Comparison of ENCODE assay signal across 8 cellular contexts in the genomic region with DNA sequence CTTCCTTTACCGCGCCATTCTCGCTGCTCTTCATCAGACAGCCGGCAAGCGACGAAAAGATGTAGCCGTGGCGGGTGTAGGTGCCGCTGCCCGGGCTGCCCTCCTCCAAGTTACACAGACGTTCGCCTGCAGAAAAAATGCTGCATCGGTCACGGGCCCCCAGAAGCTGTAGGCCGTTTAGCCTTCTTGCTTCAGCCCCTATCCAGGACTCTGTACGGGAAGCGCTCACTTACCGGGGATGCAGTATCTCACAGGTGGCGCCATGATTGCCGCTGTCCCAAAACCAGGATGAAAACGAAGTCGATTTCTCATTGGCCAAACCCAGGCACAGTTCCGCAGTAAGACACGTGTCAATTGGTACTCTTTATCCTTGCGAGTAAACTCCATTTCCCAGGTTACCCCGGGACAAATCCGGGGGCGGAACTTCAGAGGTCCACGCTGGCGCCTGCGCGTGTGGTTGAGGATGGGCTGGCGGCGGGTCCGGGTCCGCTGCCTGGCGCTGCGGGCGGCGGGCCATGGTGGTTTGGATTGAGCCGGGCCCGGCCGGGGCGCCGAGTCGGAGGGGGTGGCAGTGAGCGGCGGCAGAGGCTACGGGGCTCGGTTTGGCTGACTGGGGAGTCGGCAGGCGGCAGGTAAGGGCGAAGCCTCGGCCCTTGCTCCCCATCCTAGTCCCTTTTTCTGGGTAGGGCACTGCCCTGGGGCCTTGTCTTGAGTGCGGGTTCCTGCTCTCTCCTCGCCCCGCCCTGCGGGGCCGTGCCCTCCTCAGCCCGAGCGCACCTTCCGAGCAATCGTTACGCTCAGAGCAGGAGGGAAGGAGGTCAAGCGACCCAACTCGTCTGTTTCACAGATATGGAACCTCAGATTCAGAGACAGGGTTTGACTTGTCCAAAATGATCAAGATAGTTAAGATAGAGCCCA. TPM values are rescaled to one million over a fixed set of nuclear protein-coding genes. Genes with fewer than 3 reads are reported as not detected.
DNase-seq lines count a peak whose midpoint lies in the region; ATAC-seq and TF ChIP-seq lines count a peak whose summit lies in the region.

A gene with protein sequence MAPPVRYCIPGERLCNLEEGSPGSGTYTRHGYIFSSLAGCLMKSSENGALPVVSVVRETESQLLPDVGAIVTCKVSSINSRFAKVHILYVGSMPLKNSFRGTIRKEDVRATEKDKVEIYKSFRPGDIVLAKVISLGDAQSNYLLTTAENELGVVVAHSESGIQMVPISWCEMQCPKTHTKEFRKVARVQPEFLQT (minus strand): TSS at position 285 of the 918 bp plus-strand sequence. CDS start 21 bp downstream, at position 264.
ZDHHC16 (plus strand) TSS at position 454 of the 918 bp plus-strand sequence. CDS start 5,501 bp downstream, outside the sequence.

- H3K79me2 ChIP-seq in PC-3 (ENCODE audit: low read length): peaks cover 61% of the 10 kb centered on the region

- CTCF ChIA-PET in PC-3 (lab: Charles Lee): no interaction called here

- DNase-seq in DMS153 (lab: John Stamatoyannopoulos, UW) (peak; percentile 91), PC-3 (peak; percentile 94), activated T-cell treated with anti-CD3 and anti-CD28 coated beads for 48 hours (ENCODE audit: low read depth) (peak; percentile 88), epithelial cell of proximal tubule (ENCODE audit: low read depth) (peak; percentile 79), mucosa of gallbladder (ENCODE audit: low spot score) (peak; percentile 94)
- DNase-seq in stimulated activated CD8-positive, alpha-beta memory T cell treated with anti-CD3 and anti-CD28 coated beads, Interleukin-4, amount 100 ng/mL, for 4 hours (ENCODE audit: low read depth in 2 of 2, low spot score in 1 of 2): peak; percentile 75 to 84

- no peaks in the 10 kb centered on the region for H3K36me3 ChIP-seq in PC-3 (ENCODE audit: low read depth, low read length)

- H3K4me2 ChIP-seq in PC-3 (ENCODE audit: low read length): peak within 1 kb of the TSS; percentile 93

- TF ChIP-seq CTCF in PC-3 (conservative IDR thresholded peaks at IDR 0.05; ENCODE audit: low read depth, low read length) (no peak), epithelial cell of proximal tubule (conservative IDR thresholded peaks at IDR 0.05; ENCODE audit: low read depth, low read length) (no peak)

- H3F3A ChIP-seq in PC-3 (ENCODE audit: low read length, unreplicated experiment): no peaks in the 10 kb centered on the region

- ATAC-seq in GM21576 (IDR thresholded peaks at IDR 0.05; ENCODE audit: unreplicated experiment) (peak; percentile 90), PC-3 (peak; percentile 97)

- H3K27me3 ChIP-seq in PC-3 (ENCODE audit: low read length): no peaks in the 10 kb centered on the region

- peak within 1 kb of the TSS; percentile 100 for H3K4me3 ChIP-seq in PC-3 (ENCODE audit: low read length)
- H3K4me3 ChIP-seq in epithelial cell of proximal tubule (ENCODE audit: low read depth, low read length): peak within 1 kb of the TSS; percentile 89

- POLR2A ChIA-PET in PC-3 (lab: Charles Lee; ENCODE audit: unreplicated experiment): interaction anchor here (0.5 kb wide), 1 partner anchor 15 kb away, joined by 3 read pairs; no protein-coding TSS in a partner anchor

- H4K20me1 ChIP-seq in PC-3 (ENCODE audit: low read length): no peaks in the 10 kb centered on the region

- peak within 1 kb of the TSS; percentile 7; the same call in 1 of the 2 replicates for H3K27ac ChIP-seq in PC-3 (ENCODE audit: low read length)

- H2AFZ ChIP-seq in PC-3 (ENCODE audit: low read length): peak within 1 kb of the TSS; percentile 95

- no peaks in the 10 kb centered on the region for H3K9me2 ChIP-seq in PC-3 (replicated peaks; ENCODE audit: low read length)

- no peak for TF ChIP-seq EP300 in Ishikawa (IDR thresholded peaks at IDR 0.05; ENCODE audit: borderline replicate concordance)

- peak within 1 kb of the TSS; percentile 83 for H3K9ac ChIP-seq in PC-3 (ENCODE audit: low read length)

- intact Hi-C loops in PC-3 (cut with micrococcal nuclease): loop anchor here (5.0 kb wide), 1 partner anchor 114 kb away; the partner anchor contains the start of gene FRAT2

- TF ChIP-seq RAD21 in Ishikawa (IDR thresholded peaks at IDR 0.05; ENCODE audit: low read depth): no peak

- H3K9me3 ChIP-seq in PC-3 (ENCODE audit: low read length): no peaks in the 10 kb centered on the region

- H3K4me1 ChIP-seq in PC-3 (ENCODE audit: insufficient read depth, low read length): peaks cover 21% of the 10 kb centered on the region

- TSS peak; percentile 70 for BruUV-seq in PC-3 (replicated peaks; lab: Mats Ljungman, UMichigan)

TF ChIP-seq in Ishikawa, 13 proteins besides CTCF, POLR2A, EP300 and RAD21:
- peak; percentile 97 for TF ChIP-seq EGR1 (IDR thresholded peaks at IDR 0.05)
- peak; percentile 83 for TF ChIP-seq TAF1 (IDR thresholded peaks at IDR 0.05; ENCODE audit: low read depth)
- TF ChIP-seq USF1 (IDR thresholded peaks at IDR 0.05): peak; percentile 76
- TF ChIP-seq ZBTB7A (IDR thresholded peaks at IDR 0.05; ENCODE audit: low read depth): peak; percentile 90
- peak; percentile 33; the same call in 1 of the 2 replicates for TF ChIP-seq TCF12 (IDR thresholded peaks at IDR 0.05; ENCODE audit: low read depth)
- no peak for TF ChIP-seq CEBPB (IDR thresholded peaks at IDR 0.05)
- TF ChIP-seq YY1 (IDR thresholded peaks at IDR 0.05; ENCODE audit: low read depth): peak; percentile 97
- no peak for TF ChIP-seq NFIC (IDR thresholded peaks at IDR 0.05)
- peak; percentile 4; the same call in 1 of the 2 replicates for TF ChIP-seq TEAD4 (IDR thresholded peaks at IDR 0.05)

RNA-seq across cellular contexts. Expression of the first gene that starts in this region (rescaled TPM):
- total RNA-seq in PC-3 (2014; rRNA removed) (23.0 and 34.7 TPM in 2 replicates), epithelial cell of proximal tubule (34.2 and 65.3 TPM in 2 replicates), mucosa of gallbladder (33.8 TPM)

RNA-seq across cellular contexts. Expression of gene ZDHHC16, which starts in this region (rescaled TPM):
- total RNA-seq in PC-3 (2014; rRNA removed): 35.1 and 47.1 TPM in 2 replicates
- 44.7 and 78.0 TPM in 2 replicates for total RNA-seq in epithelial cell of proximal tubule
- total RNA-seq in mucosa of gallbladder: 37.4 TPM

Comparison
In these comparisons a context has a peak if more than half of its experiments do, and no peak if none do; other contexts are left out.
1. Peak in every context shown above with its lines: DNase-seq, ATAC-seq, H3K4me3 ChIP-seq and H3K27ac ChIP-seq.